In genomic region chr19:12364391-12365093, GRCh38 we compare ENCODE assay signal across 8 cellular contexts.
A peak's percentile ranks its signal among the peaks of the same experiment; 100 is the strongest.
DNase-seq lines count a peak whose midpoint lies in the region; ATAC-seq and TF ChIP-seq lines count a peak whose summit lies in the region.

No MANE protein-coding gene starts in this region.

- H3K9me3 Mint-ChIP-seq in stimulated activated naive CD8-positive, alpha-beta T cell treated with anti-CD3 and anti-CD28 coated beads, Interleukin-15, Interleukin-2, amounts not matched to agents 100 ng/mL and 50 ng/mL, for 24 hours, result no peaks in the 10 kb centered on the region

- no peak overlapping the region for H3K9ac ChIP-seq in OCI-LY3 (ENCODE audit: low read length)

- peaks cover 4% of the 10 kb centered on the region for H3K36me3 ChIP-seq in OCI-LY3 (replicated peaks; ENCODE audit: low read depth, low read length)

- H2AFZ ChIP-seq in OCI-LY3 (ENCODE audit: low read depth, low read length), result no peak overlapping the region

- H3K4me3 ChIP-seq in GM12865 (ENCODE audit: low read depth, low read length) (peak overlapping the region; percentile 85), OCI-LY3 (ENCODE audit: low read length) (peak overlapping the region; percentile 84)

- no peaks in the 10 kb centered on the region for H4K20me1 ChIP-seq in OCI-LY3 (ENCODE audit: insufficient read depth, low read length)

- H3K27ac ChIP-seq in OCI-LY3 (ENCODE audit: low read length), result no peak overlapping the region
- peak overlapping the region; percentile 85 for H3K27ac ChIP-seq in caudate nucleus (ENCODE audit: low read depth, low read length)

- DNase-seq in GM12865 (ENCODE audit: low read depth) (peak; percentile 3), caudate nucleus (lab: John Stamatoyannopoulos, UW) (peak in 12 of 61 donors; percentile 3 to 40 (median 17)), left kidney (ENCODE audit: low read depth, low spot score) (peak; percentile 50), NCI-H446 (lab: John Stamatoyannopoulos, UW) (no peak)

- peak overlapping the region; percentile 73 for H3K4me2 ChIP-seq in OCI-LY3 (ENCODE audit: low read length)

- ATAC-seq in GM18861 (IDR thresholded peaks at IDR 0.05; ENCODE audit: unreplicated experiment) (no peak), GM18520 (IDR thresholded peaks at IDR 0.05; ENCODE audit: unreplicated experiment) (no peak)

- H3K27me3 Mint-ChIP-seq in stimulated activated naive CD8-positive, alpha-beta T cell treated with anti-CD3 and anti-CD28 coated beads, Interleukin-15, Interleukin-2, amounts not matched to agents 100 ng/mL and 50 ng/mL, for 24 hours, result no peaks in the 10 kb centered on the region

- H3K36me3 Mint-ChIP-seq in stimulated activated naive CD8-positive, alpha-beta T cell treated with anti-CD3 and anti-CD28 coated beads, Interleukin-15, Interleukin-2, amounts not matched to agents 100 ng/mL and 50 ng/mL, for 24 hours (ENCODE audit: low read depth), result no peaks in the 10 kb centered on the region

- H3K4me1 ChIP-seq in OCI-LY3 (ENCODE audit: low read length), result peaks cover 6% of the 10 kb centered on the region

- H3K4me1 Mint-ChIP-seq in stimulated activated naive CD8-positive, alpha-beta T cell treated with anti-CD3 and anti-CD28 coated beads, Interleukin-15, Interleukin-2, amounts not matched to agents 100 ng/mL and 50 ng/mL, for 24 hours (ENCODE audit: low read depth), result peaks cover 20% of the 10 kb centered on the region

- H3K27ac Mint-ChIP-seq in stimulated activated naive CD8-positive, alpha-beta T cell treated with anti-CD3 and anti-CD28 coated beads, Interleukin-15, Interleukin-2, amounts not matched to agents 100 ng/mL and 50 ng/mL, for 24 hours, result peak overlapping the region; percentile 5

- no peaks in the 10 kb centered on the region for H3K79me2 ChIP-seq in OCI-LY3 (ENCODE audit: low read length)

- TF ChIP-seq CTCF in GM12865 (IDR thresholded peaks at IDR 0.05; ENCODE audit: insufficient read depth, low read depth, low read length, missing control alignments), result no peak
- TF ChIP-seq CTCF in OCI-LY3 (IDR thresholded peaks at IDR 0.05; ENCODE audit: low read depth, low read length), result no peak

- no peaks in the 10 kb centered on the region for H3K9me3 ChIP-seq in OCI-LY3 (ENCODE audit: insufficient read depth, low read length)

- peak overlapping the region; percentile 90 for H3K4me3 Mint-ChIP-seq in stimulated activated naive CD8-positive, alpha-beta T cell treated with anti-CD3 and anti-CD28 coated beads, Interleukin-15, Interleukin-2, amounts not matched to agents 100 ng/mL and 50 ng/mL, for 24 hours

- no peaks in the 10 kb centered on the region for H3K27me3 ChIP-seq in OCI-LY3 (ENCODE audit: low read depth, low read length)

Comparison
In these comparisons a context has a peak if more than half of its experiments do, and no peak if none do; other contexts are left out.
1. DNase-seq: peak in GM12865 (single experiment) and left kidney (single experiment); none in NCI-H446 (0 of 2).